ENCODE assay signal across 17 cellular contexts in the genomic region with DNA sequence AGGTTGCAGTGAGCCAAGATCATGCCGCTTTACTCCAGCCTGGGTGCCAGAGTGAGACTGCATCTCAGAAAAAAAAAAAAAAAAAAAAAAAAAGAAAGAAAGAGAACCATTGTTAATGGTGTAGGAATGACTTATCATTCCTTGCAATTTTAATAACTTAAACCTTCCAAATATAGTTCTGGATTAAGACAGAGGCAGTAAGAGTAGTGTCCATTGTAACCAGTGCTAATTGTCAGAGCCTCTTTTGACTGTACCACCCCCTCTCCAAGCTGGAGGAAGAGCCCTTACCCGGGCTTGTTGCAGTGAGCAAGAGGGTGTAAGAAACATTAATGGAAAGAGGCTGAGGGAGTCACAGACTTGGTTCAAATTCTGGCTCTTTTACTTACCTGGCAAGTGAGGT. TPM values are rescaled to one million over a fixed set of nuclear protein-coding genes. Genes with fewer than 3 reads are reported as not detected.
"Had no signal": no experiment of that assay in that cellular context is flagged by ENCODE, and none has a peak within 500 bp of the region (broad histone marks: within the 10 kb centered on the region; RNA-seq: fewer than 3 reads in every experiment).

No MANE protein-coding gene starts in this region.

- H3K4me1 Mint-ChIP-seq: activated CD4-positive, alpha-beta T cell treated with anti-CD3 and anti-CD28 coated beads, Interleukin-2, amount 10 ng/mL, durations not matched to agents 24 days and 14 days had no signal

- H3K27me3 ChIP-seq: ascending aorta had no signal

- ATAC-seq: activated CD8-positive, alpha-beta T cell treated with anti-CD3 and anti-CD28 coated beads, Interleukin-2, amount 10 ng/mL, durations not matched to agents 7 days and 5 days; activated T-cell treated with anti-CD3 and anti-CD28 coated beads, Interleukin-2, amount 50 U/mL, for 4 hours; stimulated activated naive CD8-positive, alpha-beta T cell treated with anti-CD3 and anti-CD28 coated beads, Interleukin-15, Interleukin-2, amounts not matched to agents 100 U/mL and 50 U/mL, for 24 hours had no signal

- DNase-seq: activated CD4-positive, alpha-beta T cell treated with anti-CD3 and anti-CD28 coated beads, Interleukin-2, amount 10 ng/mL, durations not matched to agents 24 days and 14 days; activated CD8-positive, alpha-beta T cell treated with anti-CD3 and anti-CD28 coated beads, Interleukin-2, amount 10 ng/mL, durations not matched to agents 7 days and 5 days; activated effector memory CD4-positive, alpha-beta T cell treated with Interleukin-2 at 50 U/mL for 16 hours; activated naive CD4-positive, alpha-beta T cell treated with anti-CD3 and anti-CD28 coated beads, Interleukin-2, amount 50 U/mL, for 16 hours; activated T-cell treated with anti-CD3 and anti-CD28 coated beads, Interleukin-2, amount 50 U/mL, for 4 hours; effector CD8-positive, alpha-beta T cell; left cardiac atrium; mammary epithelial cell; occipital lobe; retina; stimulated activated CD4-positive, alpha-beta T cell treated with anti-CD3 and anti-CD28 coated beads, Interleukin-2, amount 100 ng/mL, for 24 hours; stimulated activated naive CD8-positive, alpha-beta T cell treated with anti-CD3 and anti-CD28 coated beads, Interleukin-15, Interleukin-2, amounts not matched to agents 100 U/mL and 50 U/mL, for 24 hours; T-helper 1 cell; T-helper 9 cell had no signal

- H3K4me3 ChIP-seq: ascending aorta, coronary artery had no signal

- H3K9me3 Mint-ChIP-seq: activated CD4-positive, alpha-beta T cell treated with anti-CD3 and anti-CD28 coated beads, Interleukin-2, amount 10 ng/mL, durations not matched to agents 24 days and 14 days; activated T-cell treated with anti-CD3 and anti-CD28 coated beads, Interleukin-2, amount 50 U/mL, for 4 hours; type B pancreatic cell had no signal

- H3K27me3 Mint-ChIP-seq: activated CD4-positive, alpha-beta T cell treated with anti-CD3 and anti-CD28 coated beads, Interleukin-2, amount 10 ng/mL, durations not matched to agents 24 days and 14 days; type B pancreatic cell had no signal

- H3K4me3 Mint-ChIP-seq: activated CD4-positive, alpha-beta T cell treated with anti-CD3 and anti-CD28 coated beads, Interleukin-2, amount 10 ng/mL, durations not matched to agents 24 days and 14 days; activated CD8-positive, alpha-beta T cell treated with anti-CD3 and anti-CD28 coated beads, Interleukin-2, amount 10 ng/mL, durations not matched to agents 7 days and 5 days; activated T-cell treated with anti-CD3 and anti-CD28 coated beads, Interleukin-2, amount 50 U/mL, for 4 hours; type B pancreatic cell had no signal

- H3K27ac Mint-ChIP-seq: activated CD4-positive, alpha-beta T cell treated with anti-CD3 and anti-CD28 coated beads, Interleukin-2, amount 10 ng/mL, durations not matched to agents 24 days and 14 days; activated CD8-positive, alpha-beta T cell treated with anti-CD3 and anti-CD28 coated beads, Interleukin-2, amount 10 ng/mL, durations not matched to agents 7 days and 5 days; type B pancreatic cell had no signal

- H3K36me3 ChIP-seq: ascending aorta had no signal

- H3K9me3 ChIP-seq: ascending aorta had no signal

RNA-seq across cellular contexts. Expression of a gene that starts 53.8 kb away (rescaled TPM):
- total RNA-seq: activated CD8-positive, alpha-beta T cell treated with anti-CD3 and anti-CD28 coated beads, Interleukin-2, amount 10 ng/mL, durations not matched to agents 7 days and 5 days had no signal
